1 cellular context compared by ENCODE assay signal in the genomic region with DNA sequence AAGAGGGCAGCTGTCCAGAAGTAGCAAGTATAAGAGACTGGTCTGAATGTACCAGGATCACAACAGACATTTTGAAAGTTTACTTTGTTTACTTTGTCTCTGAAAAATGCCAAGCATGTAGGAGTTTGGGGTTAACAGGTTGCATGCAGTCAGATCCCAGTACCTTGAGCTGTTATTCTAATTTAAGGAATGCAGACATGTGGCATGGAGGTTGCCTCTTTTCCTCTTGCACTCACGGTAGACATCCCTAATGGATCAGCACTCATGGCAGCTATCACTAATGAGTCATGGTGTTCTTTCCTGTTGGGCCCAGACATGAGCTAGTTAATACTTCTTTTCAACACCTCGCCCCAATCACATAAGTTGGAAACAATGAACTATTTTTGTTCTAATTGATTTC.
TF ChIP-seq lines count a peak whose summit lies in the region.

No MANE protein-coding gene starts in this region.

TF ChIP-seq in GM23338, 12 proteins besides CTCF, POLR2A, EP300 and RAD21 (continued from another document):
- TF ChIP-seq, protein P1, sequence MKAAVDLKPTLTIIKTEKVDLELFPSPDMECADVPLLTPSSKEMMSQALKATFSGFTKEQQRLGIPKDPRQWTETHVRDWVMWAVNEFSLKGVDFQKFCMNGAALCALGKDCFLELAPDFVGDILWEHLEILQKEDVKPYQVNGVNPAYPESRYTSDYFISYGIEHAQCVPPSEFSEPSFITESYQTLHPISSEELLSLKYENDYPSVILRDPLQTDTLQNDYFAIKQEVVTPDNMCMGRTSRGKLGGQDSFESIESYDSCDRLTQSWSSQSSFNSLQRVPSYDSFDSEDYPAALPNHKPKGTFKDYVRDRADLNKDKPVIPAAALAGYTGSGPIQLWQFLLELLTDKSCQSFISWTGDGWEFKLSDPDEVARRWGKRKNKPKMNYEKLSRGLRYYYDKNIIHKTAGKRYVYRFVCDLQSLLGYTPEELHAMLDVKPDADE (IDR thresholded peaks at IDR 0.05), result no peak
- TF ChIP-seq JUNB (IDR thresholded peaks at IDR 0.05; ENCODE audit: unreplicated experiment) (no peak), EZH2phosphoT487 (IDR thresholded peaks at IDR 0.05; ENCODE audit: unreplicated experiment) (no peak), EZH2 (IDR thresholded peaks at IDR 0.05; ENCODE audit: low read depth, unreplicated experiment) (no peak), ZNF331 (CRISPR knock-in tag; IDR thresholded peaks at IDR 0.05; ENCODE audit: low read depth) (no peak), STAT1 (IDR thresholded peaks at IDR 0.05; ENCODE audit: unreplicated experiment) (no peak), POLR2AphosphoS5 (IDR thresholded peaks at IDR 0.05; ENCODE audit: low read depth) (no peak)
- TF ChIP-seq, protein P2, sequence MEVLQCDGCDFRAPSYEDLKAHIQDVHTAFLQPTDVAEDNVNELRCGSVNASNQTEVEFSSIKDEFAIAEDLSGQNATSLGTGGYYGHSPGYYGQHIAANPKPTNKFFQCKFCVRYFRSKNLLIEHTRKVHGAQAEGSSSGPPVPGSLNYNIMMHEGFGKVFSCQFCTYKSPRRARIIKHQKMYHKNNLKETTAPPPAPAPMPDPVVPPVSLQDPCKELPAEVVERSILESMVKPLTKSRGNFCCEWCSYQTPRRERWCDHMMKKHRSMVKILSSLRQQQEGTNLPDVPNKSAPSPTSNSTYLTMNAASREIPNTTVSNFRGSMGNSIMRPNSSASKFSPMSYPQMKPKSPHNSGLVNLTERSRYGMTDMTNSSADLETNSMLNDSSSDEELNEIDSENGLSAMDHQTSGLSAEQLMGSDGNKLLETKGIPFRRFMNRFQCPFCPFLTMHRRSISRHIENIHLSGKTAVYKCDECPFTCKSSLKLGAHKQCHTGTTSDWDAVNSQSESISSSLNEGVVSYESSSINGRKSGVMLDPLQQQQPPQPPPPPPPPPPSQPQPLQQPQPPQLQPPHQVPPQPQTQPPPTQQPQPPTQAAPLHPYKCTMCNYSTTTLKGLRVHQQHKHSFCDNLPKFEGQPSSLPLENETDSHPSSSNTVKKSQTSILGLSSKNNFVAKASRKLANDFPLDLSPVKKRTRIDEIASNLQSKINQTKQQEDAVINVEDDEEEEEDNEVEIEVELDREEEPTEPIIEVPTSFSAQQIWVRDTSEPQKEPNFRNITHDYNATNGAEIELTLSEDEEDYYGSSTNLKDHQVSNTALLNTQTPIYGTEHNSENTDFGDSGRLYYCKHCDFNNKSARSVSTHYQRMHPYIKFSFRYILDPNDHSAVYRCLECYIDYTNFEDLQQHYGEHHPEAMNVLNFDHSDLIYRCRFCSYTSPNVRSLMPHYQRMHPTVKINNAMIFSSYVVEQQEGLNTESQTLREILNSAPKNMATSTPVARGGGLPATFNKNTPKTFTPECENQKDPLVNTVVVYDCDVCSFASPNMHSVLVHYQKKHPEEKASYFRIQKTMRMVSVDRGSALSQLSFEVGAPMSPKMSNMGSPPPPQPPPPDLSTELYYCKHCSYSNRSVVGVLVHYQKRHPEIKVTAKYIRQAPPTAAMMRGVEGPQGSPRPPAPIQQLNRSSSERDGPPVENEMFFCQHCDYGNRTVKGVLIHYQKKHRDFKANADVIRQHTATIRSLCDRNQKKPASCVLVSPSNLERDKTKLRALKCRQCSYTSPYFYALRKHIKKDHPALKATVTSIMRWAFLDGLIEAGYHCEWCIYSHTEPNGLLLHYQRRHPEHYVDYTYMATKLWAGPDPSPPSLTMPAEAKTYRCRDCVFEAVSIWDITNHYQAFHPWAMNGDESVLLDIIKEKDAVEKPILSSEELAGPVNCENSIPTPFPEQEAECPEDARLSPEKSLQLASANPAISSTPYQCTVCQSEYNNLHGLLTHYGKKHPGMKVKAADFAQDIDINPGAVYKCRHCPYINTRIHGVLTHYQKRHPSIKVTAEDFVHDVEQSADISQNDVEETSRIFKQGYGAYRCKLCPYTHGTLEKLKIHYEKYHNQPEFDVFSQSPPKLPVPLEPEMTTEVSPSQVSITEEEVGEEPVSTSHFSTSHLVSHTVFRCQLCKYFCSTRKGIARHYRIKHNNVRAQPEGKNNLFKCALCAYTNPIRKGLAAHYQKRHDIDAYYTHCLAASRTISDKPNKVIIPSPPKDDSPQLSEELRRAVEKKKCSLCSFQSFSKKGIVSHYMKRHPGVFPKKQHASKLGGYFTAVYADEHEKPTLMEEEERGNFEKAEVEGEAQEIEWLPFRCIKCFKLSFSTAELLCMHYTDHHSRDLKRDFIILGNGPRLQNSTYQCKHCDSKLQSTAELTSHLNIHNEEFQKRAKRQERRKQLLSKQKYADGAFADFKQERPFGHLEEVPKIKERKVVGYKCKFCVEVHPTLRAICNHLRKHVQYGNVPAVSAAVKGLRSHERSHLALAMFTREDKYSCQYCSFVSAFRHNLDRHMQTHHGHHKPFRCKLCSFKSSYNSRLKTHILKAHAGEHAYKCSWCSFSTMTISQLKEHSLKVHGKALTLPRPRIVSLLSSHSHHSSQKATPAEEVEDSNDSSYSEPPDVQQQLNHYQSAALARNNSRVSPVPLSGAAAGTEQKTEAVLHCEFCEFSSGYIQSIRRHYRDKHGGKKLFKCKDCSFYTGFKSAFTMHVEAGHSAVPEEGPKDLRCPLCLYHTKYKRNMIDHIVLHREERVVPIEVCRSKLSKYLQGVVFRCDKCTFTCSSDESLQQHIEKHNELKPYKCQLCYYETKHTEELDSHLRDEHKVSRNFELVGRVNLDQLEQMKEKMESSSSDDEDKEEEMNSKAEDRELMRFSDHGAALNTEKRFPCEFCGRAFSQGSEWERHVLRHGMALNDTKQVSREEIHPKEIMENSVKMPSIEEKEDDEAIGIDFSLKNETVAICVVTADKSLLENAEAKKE (CRISPR knock-in tag; IDR thresholded peaks at IDR 0.05), result no peak
